In the genomic region with DNA sequence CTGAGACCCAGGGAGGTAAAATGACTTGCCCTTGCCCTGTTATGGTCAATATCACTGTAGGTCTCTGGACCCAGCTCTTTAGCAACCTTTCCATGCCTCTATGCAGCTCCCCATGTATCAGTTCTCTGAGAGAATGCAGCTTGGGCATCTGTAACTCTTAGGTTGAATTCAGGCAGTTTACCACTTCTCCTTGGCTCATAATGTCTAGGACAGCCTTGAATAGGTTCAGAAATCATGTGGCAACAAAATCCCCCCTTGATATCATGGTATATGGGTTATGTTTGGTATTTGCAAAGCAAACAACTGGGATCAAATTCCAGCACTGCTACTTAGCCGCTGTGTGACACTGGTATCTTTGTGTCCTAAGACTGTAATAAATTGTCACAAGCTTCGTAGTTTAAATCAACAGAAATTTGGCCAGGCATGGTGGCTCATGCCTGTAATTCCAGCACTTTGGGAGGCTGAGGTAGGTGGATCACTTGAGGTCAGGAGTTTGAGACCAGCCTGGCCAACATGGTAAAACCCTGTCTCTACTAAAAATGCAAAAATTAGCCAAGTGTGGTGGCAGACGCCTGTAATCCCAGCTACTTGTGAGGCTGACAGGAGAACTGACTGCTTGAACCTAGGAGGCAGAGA, we compare ENCODE assay signal across 1 cellular context.
TF ChIP-seq lines count a peak whose summit lies in the region.

No MANE protein-coding gene starts in this region.

TF ChIP-seq in HepG2, 621 proteins besides CTCF, POLR2A, EP300 and RAD21 (continued from another document and continues in another):
- TF ChIP-seq, protein P1, sequence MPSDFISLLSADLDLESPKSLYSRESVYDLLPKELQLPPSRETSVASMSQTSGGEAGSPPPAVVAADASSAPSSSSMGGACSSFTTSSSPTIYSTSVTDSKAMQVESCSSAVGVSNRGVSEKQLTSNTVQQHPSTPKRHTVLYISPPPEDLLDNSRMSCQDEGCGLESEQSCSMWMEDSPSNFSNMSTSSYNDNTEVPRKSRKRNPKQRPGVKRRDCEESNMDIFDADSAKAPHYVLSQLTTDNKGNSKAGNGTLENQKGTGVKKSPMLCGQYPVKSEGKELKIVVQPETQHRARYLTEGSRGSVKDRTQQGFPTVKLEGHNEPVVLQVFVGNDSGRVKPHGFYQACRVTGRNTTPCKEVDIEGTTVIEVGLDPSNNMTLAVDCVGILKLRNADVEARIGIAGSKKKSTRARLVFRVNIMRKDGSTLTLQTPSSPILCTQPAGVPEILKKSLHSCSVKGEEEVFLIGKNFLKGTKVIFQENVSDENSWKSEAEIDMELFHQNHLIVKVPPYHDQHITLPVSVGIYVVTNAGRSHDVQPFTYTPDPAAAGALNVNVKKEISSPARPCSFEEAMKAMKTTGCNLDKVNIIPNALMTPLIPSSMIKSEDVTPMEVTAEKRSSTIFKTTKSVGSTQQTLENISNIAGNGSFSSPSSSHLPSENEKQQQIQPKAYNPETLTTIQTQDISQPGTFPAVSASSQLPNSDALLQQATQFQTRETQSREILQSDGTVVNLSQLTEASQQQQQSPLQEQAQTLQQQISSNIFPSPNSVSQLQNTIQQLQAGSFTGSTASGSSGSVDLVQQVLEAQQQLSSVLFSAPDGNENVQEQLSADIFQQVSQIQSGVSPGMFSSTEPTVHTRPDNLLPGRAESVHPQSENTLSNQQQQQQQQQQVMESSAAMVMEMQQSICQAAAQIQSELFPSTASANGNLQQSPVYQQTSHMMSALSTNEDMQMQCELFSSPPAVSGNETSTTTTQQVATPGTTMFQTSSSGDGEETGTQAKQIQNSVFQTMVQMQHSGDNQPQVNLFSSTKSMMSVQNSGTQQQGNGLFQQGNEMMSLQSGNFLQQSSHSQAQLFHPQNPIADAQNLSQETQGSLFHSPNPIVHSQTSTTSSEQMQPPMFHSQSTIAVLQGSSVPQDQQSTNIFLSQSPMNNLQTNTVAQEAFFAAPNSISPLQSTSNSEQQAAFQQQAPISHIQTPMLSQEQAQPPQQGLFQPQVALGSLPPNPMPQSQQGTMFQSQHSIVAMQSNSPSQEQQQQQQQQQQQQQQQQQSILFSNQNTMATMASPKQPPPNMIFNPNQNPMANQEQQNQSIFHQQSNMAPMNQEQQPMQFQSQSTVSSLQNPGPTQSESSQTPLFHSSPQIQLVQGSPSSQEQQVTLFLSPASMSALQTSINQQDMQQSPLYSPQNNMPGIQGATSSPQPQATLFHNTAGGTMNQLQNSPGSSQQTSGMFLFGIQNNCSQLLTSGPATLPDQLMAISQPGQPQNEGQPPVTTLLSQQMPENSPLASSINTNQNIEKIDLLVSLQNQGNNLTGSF (CRISPR knock-in tag; IDR thresholded peaks at IDR 0.05), result no peak
- TF ChIP-seq ZNF615 (CRISPR knock-in tag; IDR thresholded peaks at IDR 0.05; ENCODE audit: borderline replicate concordance) (peak; percentile 78; the same call in 1 of the 2 replicates), ZNF567 (CRISPR knock-in tag; IDR thresholded peaks at IDR 0.05; ENCODE audit: borderline replicate concordance) (0 out of 2 replicates have a peak, but pooled peaks have one; percentile 29), NR2F6 (IDR thresholded peaks at IDR 0.05) (peak; percentile 65; the same call in 1 of the 2 replicates), NR2F6 (CRISPR knock-in tag; IDR thresholded peaks at IDR 0.05) (peak; percentile 79), TCF7 (IDR thresholded peaks at IDR 0.05; ENCODE audit: low read depth) (peak; percentile 63), ONECUT2 (CRISPR knock-in tag; IDR thresholded peaks at IDR 0.05) (peak; percentile 26; the same call in 1 of the 2 replicates), NR2F2 (IDR thresholded peaks at IDR 0.05; ENCODE audit: borderline replicate concordance, low read depth) (peak; percentile 61; the same call in 1 of the 2 replicates), NONO (IDR thresholded peaks at IDR 0.05) (no peak), NONO (CRISPR knock-in tag; conservative IDR thresholded peaks at IDR 0.05) (peak; percentile 62), HNF4G (IDR thresholded peaks at IDR 0.05; ENCODE audit: borderline replicate concordance, low read depth, low read length) (peak; percentile 91), HNF4G (CRISPR knock-in tag; IDR thresholded peaks at IDR 0.05; ENCODE audit: borderline replicate concordance, low read depth) (peak; percentile 66; the same call in 1 of the 2 replicates), EHMT2 (IDR thresholded peaks at IDR 0.05; ENCODE audit: borderline replicate concordance, low read depth, low read length) (peak; percentile 85; the same call in 1 of the 2 replicates), NR2C2 (CRISPR knock-in tag; IDR thresholded peaks at IDR 0.05; ENCODE audit: borderline replicate concordance) (peak; percentile 44; the same call in 1 of the 2 replicates), CHD4 (IDR thresholded peaks at IDR 0.05; ENCODE audit: borderline replicate concordance, low read length) (peak; percentile 73; the same call in 1 of the 2 replicates), ZNF605 (CRISPR knock-in tag; IDR thresholded peaks at IDR 0.05) (peak; percentile 73; the same call in 1 of the 2 replicates), REPIN1 (CRISPR knock-in tag; IDR thresholded peaks at IDR 0.05; ENCODE audit: borderline replicate concordance, low read depth) (peak; percentile 35; the same call in 1 of the 2 replicates), ELF1 (CRISPR knock-in tag; IDR thresholded peaks at IDR 0.05) (peak; percentile 52), GATA4 (IDR thresholded peaks at IDR 0.05; ENCODE audit: borderline replicate concordance, low read depth) (no peak), ZNF460 (CRISPR knock-in tag; IDR thresholded peaks at IDR 0.05; ENCODE audit: borderline replicate concordance) (peak; percentile 88; the same call in 1 of the 2 replicates), HDAC2 (CRISPR knock-in tag; IDR thresholded peaks at IDR 0.05) (peak; percentile 82; the same call in 1 of the 2 replicates), CCDC6 (CRISPR knock-in tag; IDR thresholded peaks at IDR 0.05) (peak; percentile 80)
- TF ChIP-seq, protein P2, sequence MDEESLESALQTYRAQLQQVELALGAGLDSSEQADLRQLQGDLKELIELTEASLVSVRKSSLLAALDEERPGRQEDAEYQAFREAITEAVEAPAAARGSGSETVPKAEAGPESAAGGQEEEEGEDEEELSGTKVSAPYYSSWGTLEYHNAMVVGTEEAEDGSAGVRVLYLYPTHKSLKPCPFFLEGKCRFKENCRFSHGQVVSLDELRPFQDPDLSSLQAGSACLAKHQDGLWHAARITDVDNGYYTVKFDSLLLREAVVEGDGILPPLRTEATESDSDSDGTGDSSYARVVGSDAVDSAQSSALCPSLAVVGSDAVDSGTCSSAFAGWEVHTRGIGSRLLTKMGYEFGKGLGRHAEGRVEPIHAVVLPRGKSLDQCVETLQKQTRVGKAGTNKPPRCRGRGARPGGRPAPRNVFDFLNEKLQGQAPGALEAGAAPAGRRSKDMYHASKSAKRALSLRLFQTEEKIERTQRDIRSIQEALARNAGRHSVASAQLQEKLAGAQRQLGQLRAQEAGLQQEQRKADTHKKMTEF (CRISPR knock-in tag; IDR thresholded peaks at IDR 0.05), result peak; percentile 85
- TF ChIP-seq, protein P3, sequence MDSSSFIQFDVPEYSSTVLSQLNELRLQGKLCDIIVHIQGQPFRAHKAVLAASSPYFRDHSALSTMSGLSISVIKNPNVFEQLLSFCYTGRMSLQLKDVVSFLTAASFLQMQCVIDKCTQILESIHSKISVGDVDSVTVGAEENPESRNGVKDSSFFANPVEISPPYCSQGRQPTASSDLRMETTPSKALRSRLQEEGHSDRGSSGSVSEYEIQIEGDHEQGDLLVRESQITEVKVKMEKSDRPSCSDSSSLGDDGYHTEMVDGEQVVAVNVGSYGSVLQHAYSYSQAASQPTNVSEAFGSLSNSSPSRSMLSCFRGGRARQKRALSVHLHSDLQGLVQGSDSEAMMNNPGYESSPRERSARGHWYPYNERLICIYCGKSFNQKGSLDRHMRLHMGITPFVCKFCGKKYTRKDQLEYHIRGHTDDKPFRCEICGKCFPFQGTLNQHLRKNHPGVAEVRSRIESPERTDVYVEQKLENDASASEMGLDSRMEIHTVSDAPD (CRISPR knock-in tag; IDR thresholded peaks at IDR 0.05), result peak; percentile 93; the same call in 1 of the 2 replicates
- TF ChIP-seq, protein P4, sequence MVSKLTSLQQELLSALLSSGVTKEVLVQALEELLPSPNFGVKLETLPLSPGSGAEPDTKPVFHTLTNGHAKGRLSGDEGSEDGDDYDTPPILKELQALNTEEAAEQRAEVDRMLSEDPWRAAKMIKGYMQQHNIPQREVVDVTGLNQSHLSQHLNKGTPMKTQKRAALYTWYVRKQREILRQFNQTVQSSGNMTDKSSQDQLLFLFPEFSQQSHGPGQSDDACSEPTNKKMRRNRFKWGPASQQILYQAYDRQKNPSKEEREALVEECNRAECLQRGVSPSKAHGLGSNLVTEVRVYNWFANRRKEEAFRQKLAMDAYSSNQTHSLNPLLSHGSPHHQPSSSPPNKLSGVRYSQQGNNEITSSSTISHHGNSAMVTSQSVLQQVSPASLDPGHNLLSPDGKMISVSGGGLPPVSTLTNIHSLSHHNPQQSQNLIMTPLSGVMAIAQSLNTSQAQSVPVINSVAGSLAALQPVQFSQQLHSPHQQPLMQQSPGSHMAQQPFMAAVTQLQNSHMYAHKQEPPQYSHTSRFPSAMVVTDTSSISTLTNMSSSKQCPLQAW (CRISPR knock-in tag; IDR thresholded peaks at IDR 0.05), result 0 out of 2 replicates have a peak, but pooled peaks have one; percentile 50
- TF ChIP-seq, protein P5, sequence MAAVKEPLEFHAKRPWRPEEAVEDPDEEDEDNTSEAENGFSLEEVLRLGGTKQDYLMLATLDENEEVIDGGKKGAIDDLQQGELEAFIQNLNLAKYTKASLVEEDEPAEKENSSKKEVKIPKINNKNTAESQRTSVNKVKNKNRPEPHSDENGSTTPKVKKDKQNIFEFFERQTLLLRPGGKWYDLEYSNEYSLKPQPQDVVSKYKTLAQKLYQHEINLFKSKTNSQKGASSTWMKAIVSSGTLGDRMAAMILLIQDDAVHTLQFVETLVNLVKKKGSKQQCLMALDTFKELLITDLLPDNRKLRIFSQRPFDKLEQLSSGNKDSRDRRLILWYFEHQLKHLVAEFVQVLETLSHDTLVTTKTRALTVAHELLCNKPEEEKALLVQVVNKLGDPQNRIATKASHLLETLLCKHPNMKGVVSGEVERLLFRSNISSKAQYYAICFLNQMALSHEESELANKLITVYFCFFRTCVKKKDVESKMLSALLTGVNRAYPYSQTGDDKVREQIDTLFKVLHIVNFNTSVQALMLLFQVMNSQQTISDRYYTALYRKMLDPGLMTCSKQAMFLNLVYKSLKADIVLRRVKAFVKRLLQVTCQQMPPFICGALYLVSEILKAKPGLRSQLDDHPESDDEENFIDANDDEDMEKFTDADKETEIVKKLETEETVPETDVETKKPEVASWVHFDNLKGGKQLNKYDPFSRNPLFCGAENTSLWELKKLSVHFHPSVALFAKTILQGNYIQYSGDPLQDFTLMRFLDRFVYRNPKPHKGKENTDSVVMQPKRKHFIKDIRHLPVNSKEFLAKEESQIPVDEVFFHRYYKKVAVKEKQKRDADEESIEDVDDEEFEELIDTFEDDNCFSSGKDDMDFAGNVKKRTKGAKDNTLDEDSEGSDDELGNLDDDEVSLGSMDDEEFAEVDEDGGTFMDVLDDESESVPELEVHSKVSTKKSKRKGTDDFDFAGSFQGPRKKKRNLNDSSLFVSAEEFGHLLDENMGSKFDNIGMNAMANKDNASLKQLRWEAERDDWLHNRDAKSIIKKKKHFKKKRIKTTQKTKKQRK (IDR thresholded peaks at IDR 0.05; ENCODE audit: low read length), result no peak
- TF ChIP-seq, protein P6, sequence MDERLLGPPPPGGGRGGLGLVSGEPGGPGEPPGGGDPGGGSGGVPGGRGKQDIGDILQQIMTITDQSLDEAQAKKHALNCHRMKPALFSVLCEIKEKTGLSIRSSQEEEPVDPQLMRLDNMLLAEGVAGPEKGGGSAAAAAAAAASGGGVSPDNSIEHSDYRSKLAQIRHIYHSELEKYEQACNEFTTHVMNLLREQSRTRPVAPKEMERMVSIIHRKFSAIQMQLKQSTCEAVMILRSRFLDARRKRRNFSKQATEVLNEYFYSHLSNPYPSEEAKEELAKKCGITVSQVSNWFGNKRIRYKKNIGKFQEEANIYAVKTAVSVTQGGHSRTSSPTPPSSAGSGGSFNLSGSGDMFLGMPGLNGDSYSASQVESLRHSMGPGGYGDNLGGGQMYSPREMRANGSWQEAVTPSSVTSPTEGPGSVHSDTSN (CRISPR knock-in tag; IDR thresholded peaks at IDR 0.05), result 0 out of 2 replicates have a peak, but pooled peaks have one; percentile 24
- TF ChIP-seq, protein P7, sequence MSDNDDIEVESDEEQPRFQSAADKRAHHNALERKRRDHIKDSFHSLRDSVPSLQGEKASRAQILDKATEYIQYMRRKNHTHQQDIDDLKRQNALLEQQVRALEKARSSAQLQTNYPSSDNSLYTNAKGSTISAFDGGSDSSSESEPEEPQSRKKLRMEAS (IDR thresholded peaks at IDR 0.05), result peak; percentile 42; the same call in 1 of the 2 replicates
- TF ChIP-seq, protein P8, sequence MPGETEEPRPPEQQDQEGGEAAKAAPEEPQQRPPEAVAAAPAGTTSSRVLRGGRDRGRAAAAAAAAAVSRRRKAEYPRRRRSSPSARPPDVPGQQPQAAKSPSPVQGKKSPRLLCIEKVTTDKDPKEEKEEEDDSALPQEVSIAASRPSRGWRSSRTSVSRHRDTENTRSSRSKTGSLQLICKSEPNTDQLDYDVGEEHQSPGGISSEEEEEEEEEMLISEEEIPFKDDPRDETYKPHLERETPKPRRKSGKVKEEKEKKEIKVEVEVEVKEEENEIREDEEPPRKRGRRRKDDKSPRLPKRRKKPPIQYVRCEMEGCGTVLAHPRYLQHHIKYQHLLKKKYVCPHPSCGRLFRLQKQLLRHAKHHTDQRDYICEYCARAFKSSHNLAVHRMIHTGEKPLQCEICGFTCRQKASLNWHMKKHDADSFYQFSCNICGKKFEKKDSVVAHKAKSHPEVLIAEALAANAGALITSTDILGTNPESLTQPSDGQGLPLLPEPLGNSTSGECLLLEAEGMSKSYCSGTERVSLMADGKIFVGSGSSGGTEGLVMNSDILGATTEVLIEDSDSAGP (CRISPR knock-in tag; IDR thresholded peaks at IDR 0.05; ENCODE audit: borderline replicate concordance), result peak; percentile 61
